In the genomic region with DNA sequence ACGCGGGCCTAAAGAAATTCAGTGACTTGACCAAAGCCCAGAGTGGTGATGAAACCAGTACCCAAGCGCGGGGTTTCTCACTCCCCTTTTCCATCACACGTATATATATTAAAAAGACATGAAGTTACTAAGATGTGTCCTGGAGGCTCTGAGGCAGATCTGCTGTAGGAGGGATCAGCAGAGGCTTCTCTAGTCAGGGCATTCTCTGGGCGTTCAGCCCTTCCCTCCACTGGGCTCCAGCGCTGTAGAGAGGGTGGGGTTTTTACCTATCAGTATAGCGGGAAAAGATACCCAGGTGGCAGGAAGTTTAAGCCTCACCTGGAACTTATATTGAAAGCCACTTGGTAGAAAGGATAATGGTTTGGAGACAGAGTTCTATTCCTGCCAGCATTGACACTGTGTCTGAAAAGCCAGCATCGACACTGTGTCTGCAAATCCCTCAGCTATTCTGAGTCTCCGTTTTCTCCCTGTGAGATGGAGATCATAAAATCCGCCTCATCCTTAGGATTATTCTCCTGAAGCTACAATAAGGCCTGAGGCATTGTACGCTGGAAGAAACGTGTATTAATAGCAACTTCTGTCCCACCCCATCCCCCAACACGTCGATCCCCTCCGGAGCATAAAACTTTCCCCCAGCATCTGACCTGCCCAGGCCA, we compare ENCODE assay signal across 8 cellular contexts. TPM values are rescaled to one million over a fixed set of nuclear protein-coding genes. Genes with fewer than 3 reads are reported as not detected.
DNase-seq lines count a peak whose midpoint lies in the region; ATAC-seq, FAIRE-seq and TF ChIP-seq lines count a peak whose summit lies in the region.

No MANE protein-coding gene starts in this region.

- peaks cover 30% of the 10 kb centered on the region for H3K36me3 Mint-ChIP-seq in CD4-positive, alpha-beta T cell (ENCODE audit: low read depth)
- H3K36me3 Mint-ChIP-seq in activated naive CD8-positive, alpha-beta T cell treated with anti-CD3 and anti-CD28 coated beads for 36 hours: peaks cover 17% of the 10 kb centered on the region

- FAIRE-seq in keratinocyte (lab: Jason Lieb, UNC): no peak

- H3K9ac ChIP-seq in keratinocyte (ENCODE audit: control insufficient read depth, extremely low read depth, insufficient read depth, low read length) (peak overlapping the region; percentile 55), subcutaneous abdominal adipose tissue (ENCODE audit: low read length in 5 of 5) (peak overlapping the region; percentile 60 to 78 (median 75))

- H3K4me2 ChIP-seq in keratinocyte (ENCODE audit: control insufficient read depth, extremely low read depth, insufficient read depth, low read depth, low read length): peak overlapping the region; percentile 80

- H3K4me3 ChIP-seq in keratinocyte (ENCODE audit: control insufficient read depth in 2 of 3, extremely low read depth in 1 of 3, insufficient read depth in 2 of 3, low read depth in 1 of 3, low read length in 3 of 3) (peak overlapping the region; percentile 45 to 75 (median 65)), subcutaneous abdominal adipose tissue (ENCODE audit: low read depth in 1 of 5, low read length in 5 of 5) (peak overlapping the region; percentile 63 to 77 (median 73))

- dilution Hi-C loops in keratinocyte (cut with MboI; ENCODE audit: extremely low pct_ligation_motif_present, low sequenced_read_pairs): no loop called here

- H3K4me1 ChIP-seq in keratinocyte (ENCODE audit: control insufficient read depth, extremely low read depth, insufficient read depth, low read length) (peaks cover 7% of the 10 kb centered on the region), subcutaneous abdominal adipose tissue (ENCODE audit: control insufficient read depth in 5 of 5, insufficient read depth in 5 of 5, low read length in 5 of 5) (peaks cover 3 to 48% (median 36%) of the 10 kb centered on the region in 5 donors)

- no peaks in the 10 kb centered on the region for H3K9me1 ChIP-seq in keratinocyte (ENCODE audit: control insufficient read depth, extremely low read depth, insufficient read depth, low read length)

- no peaks in the 10 kb centered on the region for H3K27me3 Mint-ChIP-seq in CD4-positive, alpha-beta T cell
- H3K27me3 Mint-ChIP-seq in activated naive CD8-positive, alpha-beta T cell treated with anti-CD3 and anti-CD28 coated beads for 36 hours: peaks cover 10% of the 10 kb centered on the region

- ATAC-seq in CD4-positive, alpha-beta T cell (ENCODE audit: poor library complexity): no peak
- ATAC-seq in HG02798 (IDR thresholded peaks at IDR 0.05; ENCODE audit: poor library complexity, unreplicated experiment): no peak
- ATAC-seq in HG03460 (IDR thresholded peaks at IDR 0.05; ENCODE audit: unreplicated experiment): no peak
- no peak for ATAC-seq in GM18517 (IDR thresholded peaks at IDR 0.05; ENCODE audit: unreplicated experiment)

- peak overlapping the region; percentile 94 for H3K4me3 Mint-ChIP-seq in CD4-positive, alpha-beta T cell
- H3K4me3 Mint-ChIP-seq in activated naive CD8-positive, alpha-beta T cell treated with anti-CD3 and anti-CD28 coated beads for 36 hours: peak overlapping the region; percentile 73

- no peaks in the 10 kb centered on the region for H3K36me3 ChIP-seq in keratinocyte (ENCODE audit: control insufficient read depth in 2 of 2, extremely low read depth in 1 of 2, insufficient read depth in 2 of 2, low read length in 2 of 2)
- H3K36me3 ChIP-seq in subcutaneous abdominal adipose tissue (ENCODE audit: control insufficient read depth in 5 of 5, insufficient read depth in 5 of 5, low read length in 5 of 5): peaks cover 0 to 13% (median 5%) of the 10 kb centered on the region in 5 donors

- no peaks in the 10 kb centered on the region for H3K9me3 ChIP-seq in CD4-positive, alpha-beta T cell (ENCODE audit: control insufficient read depth, low read length)
- H3K9me3 ChIP-seq in keratinocyte (ENCODE audit: control insufficient read depth, low read depth, low read length) (no peaks in the 10 kb centered on the region), subcutaneous abdominal adipose tissue (ENCODE audit: control insufficient read depth in 5 of 5, low read length in 5 of 5) (no peaks in the 10 kb centered on the region)

- H3K27me3 ChIP-seq in CD4-positive, alpha-beta T cell (ENCODE audit: control insufficient read depth, insufficient read depth, low read length): no peaks in the 10 kb centered on the region
- no peaks in the 10 kb centered on the region for H3K27me3 ChIP-seq in keratinocyte (ENCODE audit: control insufficient read depth, extremely low read depth, insufficient read depth, low read length)
- H3K27me3 ChIP-seq in subcutaneous abdominal adipose tissue (ENCODE audit: control insufficient read depth in 5 of 5, insufficient read depth in 4 of 5, low read length in 5 of 5): no peaks in the 10 kb centered on the region

- POLR2A ChIA-PET in CD4-positive, alpha-beta T cell (lab: Charles Lee): interaction anchor here (0.6 to 6.1 kb wide), 20 partner anchors 8 to 305 kb away, joined by 3 to 104 read pairs (median 6); partner anchors contain the start of genes RPRD2 and VPS45

- peak overlapping the region; percentile 87 for H3K27ac Mint-ChIP-seq in CD4-positive, alpha-beta T cell
- H3K27ac Mint-ChIP-seq in activated naive CD8-positive, alpha-beta T cell treated with anti-CD3 and anti-CD28 coated beads for 36 hours: peak overlapping the region; percentile 55

- peak overlapping the region; percentile 54 for H2AFZ ChIP-seq in keratinocyte (ENCODE audit: control insufficient read depth, low read length)

- no peaks in the 10 kb centered on the region for H4K20me1 ChIP-seq in keratinocyte (ENCODE audit: control insufficient read depth, extremely low read depth, insufficient read depth, low read length)

- no peaks in the 10 kb centered on the region for H3K9me3 Mint-ChIP-seq in CD4-positive, alpha-beta T cell
- H3K9me3 Mint-ChIP-seq in activated naive CD8-positive, alpha-beta T cell treated with anti-CD3 and anti-CD28 coated beads for 36 hours: no peaks in the 10 kb centered on the region

- H3K4me1 Mint-ChIP-seq in CD4-positive, alpha-beta T cell (ENCODE audit: low read depth): peaks cover 74% of the 10 kb centered on the region
- peaks cover 54% of the 10 kb centered on the region for H3K4me1 Mint-ChIP-seq in activated naive CD8-positive, alpha-beta T cell treated with anti-CD3 and anti-CD28 coated beads for 36 hours

- intact Hi-C loops in CD4-positive, alpha-beta T cell (cut with DNase I, micrococcal nuclease): no loop called here

- H3K79me2 ChIP-seq in keratinocyte (ENCODE audit: control insufficient read depth, insufficient read depth, low read length): no peaks in the 10 kb centered on the region

- peak overlapping the region; percentile 64 for H3K27ac ChIP-seq in CD4-positive, alpha-beta T cell (ENCODE audit: low read depth, low read length)
- H3K27ac ChIP-seq in keratinocyte (ENCODE audit: control insufficient read depth, insufficient read depth, low read length): no peak overlapping the region
- peak overlapping the region; percentile 68 for H3K27ac ChIP-seq in subcutaneous abdominal adipose tissue (ENCODE audit: low read depth, low read length)

- TF ChIP-seq CTCF in CD4-positive, alpha-beta T cell (IDR thresholded peaks at IDR 0.05): no peak
- TF ChIP-seq CTCF in keratinocyte (optimal IDR thresholded peaks at IDR 0.05 in 1 of 3, IDR thresholded peaks at IDR 0.05 in 1 of 3, conservative IDR thresholded peaks at IDR 0.05 in 1 of 3; ENCODE audit: extremely low read depth in 1 of 3, insufficient read depth in 2 of 3, low read length in 3 of 3): no peak

- DNase-seq in CD4-positive, alpha-beta T cell: no peak
- DNase-seq in HuH-7 (ENCODE audit: low spot score) (peak; percentile 33), keratinocyte (ENCODE audit: low read depth, low spot score) (no peak)
- DNase-seq in activated naive CD8-positive, alpha-beta T cell treated with anti-CD3 and anti-CD28 coated beads for 36 hours: no peak

- CTCF ChIA-PET in CD4-positive, alpha-beta T cell (lab: Charles Lee): no interaction called here

RNA-seq across cellular contexts. Expression of gene PLEKHO1, which starts 0.8 kb away (rescaled TPM):
- total RNA-seq in CD4-positive, alpha-beta T cell: 100 to 1,000 TPM in 1 of 2 experiments, 10 to 100 TPM in 1; 97.6 to 110 TPM
- total RNA-seq in activated naive CD8-positive, alpha-beta T cell treated with anti-CD3 and anti-CD28 coated beads for 36 hours: 10 to 100 TPM; 14.9 to 15.5 TPM
- polyA plus RNA-seq in keratinocyte: 2.2 to 3.3 TPM (median 2.7 TPM) in 3 replicates
- 0.94 TPM for polyA plus RNA-seq in keratinocyte (2011; ENCODE audit: low read depth)
- 1.9 and 2.5 TPM in 2 replicates for polyA plus RNA-seq in keratinocyte (2011; cell fraction: cytosol; rRNA removed)
- polyA plus RNA-seq in keratinocyte (2011; cell fraction: nucleus; rRNA removed): 3.4 and 3.8 TPM in 2 replicates
- polyA plus RNA-seq in keratinocyte (2012; ENCODE audit: low replicate concordance): 2.8 and 5.2 TPM in 2 replicates
- 1.8 to 10.6 TPM (median 5.1 TPM) in 3 replicates for polyA minus RNA-seq in keratinocyte
- polyA minus RNA-seq in keratinocyte (2011; cell fraction: cytosol; rRNA and poly(A)+ RNA removed): 2.3 TPM
- 0.74 and 1.0 TPM in 2 replicates for polyA minus RNA-seq in keratinocyte (2011; cell fraction: nucleus; rRNA and poly(A)+ RNA removed)

Comparison
In these comparisons a context has a peak if more than half of its experiments do, and no peak if none do; other contexts are left out.
1. RNA of gene PLEKHO1, which starts 0.8 kb away (total RNA-seq): 97.6 to 110 TPM in CD4-positive, alpha-beta T cell; 14.9 to 15.5 TPM in activated naive CD8-positive, alpha-beta T cell treated with anti-CD3 and anti-CD28 coated beads for 36 hours; every median in the first group is over 4 times any median in the second.